Comparison of ENCODE assay signal across 12 cellular contexts in genomic region chr11:86255896-86256295, GRCh38. TPM values are rescaled to one million over a fixed set of nuclear protein-coding genes. Genes with fewer than 3 reads are reported as not detected.
A peak's percentile ranks its signal among the peaks of the same experiment; 100 is the strongest.
DNase-seq lines count a peak whose midpoint lies in the region; ATAC-seq and TF ChIP-seq lines count a peak whose summit lies in the region.
"Had no signal": no experiment of that assay in that cellular context is flagged by ENCODE, and none has a peak within 500 bp of the region (broad histone marks: within the 10 kb centered on the region; RNA-seq: fewer than 3 reads in every experiment).

No MANE protein-coding gene starts in this region.

- CTCF ChIA-PET in activated CD4-positive, alpha-beta memory T cell treated with anti-CD3 and anti-CD28 coated beads for 36 hours (lab: Charles Lee), result interaction anchor here (1.5 to 1.9 kb wide), 2 partner anchors 31 to 62 kb away, joined by 3 to 5 read pairs; no protein-coding TSS in a partner anchor
- CTCF ChIA-PET in activated CD4-positive, alpha-beta memory T cell treated with anti-CD3 and anti-CD28 coated beads, Interleukin-2, amount 10 ng/mL, durations not matched to agents 7 days and 5 days (lab: Charles Lee), result interaction anchor here (1.3 to 1.4 kb wide), 2 partner anchors 19 to 29 kb away, joined by 3 to 4 read pairs; no protein-coding TSS in a partner anchor

- DNase-seq in activated CD4-positive, alpha-beta memory T cell treated with anti-CD3 and anti-CD28 coated beads for 36 hours, result no peak
- no peak for DNase-seq in activated CD4-positive, alpha-beta memory T cell treated with anti-CD3 and anti-CD28 coated beads, Interleukin-2, amount 10 ng/mL, durations not matched to agents 7 days and 5 days
- DNase-seq in endodermal cell, result no peak
- DNase-seq in mesenteric fat pad (ENCODE audit: low spot score), result no peak
- no peak for DNase-seq in T-helper 17 cell
- DNase-seq in left lobe of liver (ENCODE audit: low spot score), result no peak
- DNase-seq: activated T-cell treated with anti-CD3 and anti-CD28 coated beads, Interleukin-2, amount 50 U/mL, for 48 hours; NCI-H187; stimulated activated naive CD8-positive, alpha-beta T cell treated with anti-CD3 and anti-CD28 coated beads, Interleukin-15, amount 100 ng/mL, for 72 hours had no signal

- TF ChIP-seq CTCF in endodermal cell (conservative IDR thresholded peaks at IDR 0.05), result no peak

- POLR2A ChIA-PET in activated CD4-positive, alpha-beta memory T cell treated with anti-CD3 and anti-CD28 coated beads for 36 hours (lab: Charles Lee), result interaction anchor here (0.6 to 1.2 kb wide), 2 partner anchors 12 to 30 kb away, joined by 3 to 4 read pairs; no protein-coding TSS in a partner anchor
- POLR2A ChIA-PET in activated CD4-positive, alpha-beta memory T cell treated with anti-CD3 and anti-CD28 coated beads, Interleukin-2, amount 10 ng/mL, durations not matched to agents 7 days and 5 days (lab: Charles Lee), result interaction anchor here (1.3 to 2.4 kb wide), 2 partner anchors 9 to 14 kb away, joined by 3 to 6 read pairs; no protein-coding TSS in a partner anchor

- 83 to 100% methylated on average over 1 of the region's 1 CpG for WGBS in endodermal cell (ENCODE audit: insufficient coverage in 1 of 2, insufficient read length in 1 of 2), 2 experiments

- no peak overlapping the region for H3K9ac ChIP-seq in endodermal cell (ENCODE audit: extremely low read depth, low read length, poor library complexity, severe bottlenecking)
- H3K9ac ChIP-seq: neural progenitor cell had no signal

- peaks cover 57% of the 10 kb centered on the region for H3K36me3 Mint-ChIP-seq in activated CD4-positive, alpha-beta memory T cell treated with anti-CD3 and anti-CD28 coated beads for 36 hours
- H3K36me3 Mint-ChIP-seq in activated CD4-positive, alpha-beta memory T cell treated with anti-CD3 and anti-CD28 coated beads, Interleukin-2, amount 10 ng/mL, durations not matched to agents 7 days and 5 days (ENCODE audit: low read depth), result peaks cover 65% of the 10 kb centered on the region
- H3K36me3 Mint-ChIP-seq in endodermal cell (ENCODE audit: low read depth) (peaks cover 37% of the 10 kb centered on the region), T-helper 17 cell (ENCODE audit: low read depth) (peaks cover 3% of the 10 kb centered on the region)

- no peaks in the 10 kb centered on the region for H3K9me3 ChIP-seq in endodermal cell (ENCODE audit: control insufficient read depth, low read length)
- H3K9me3 ChIP-seq in T-helper 17 cell (ENCODE audit: control insufficient read depth, low read length, poor library complexity, severe bottlenecking), result no peaks in the 10 kb centered on the region

- intact Hi-C loops in activated CD4-positive, alpha-beta memory T cell treated with anti-CD3 and anti-CD28 coated beads for 36 hours (cut with micrococcal nuclease), result loop anchor here (1.0 kb wide), 3 partner anchors 8 to 209 kb away; no protein-coding TSS in a partner anchor

- H3K27me3 Mint-ChIP-seq in activated CD4-positive, alpha-beta memory T cell treated with anti-CD3 and anti-CD28 coated beads for 36 hours, result no peaks in the 10 kb centered on the region
- no peaks in the 10 kb centered on the region for H3K27me3 Mint-ChIP-seq in activated CD4-positive, alpha-beta memory T cell treated with anti-CD3 and anti-CD28 coated beads, Interleukin-2, amount 10 ng/mL, durations not matched to agents 7 days and 5 days
- H3K27me3 Mint-ChIP-seq in endodermal cell (ENCODE audit: insufficient read depth) (no peaks in the 10 kb centered on the region), T-helper 17 cell (no peaks in the 10 kb centered on the region)
- H3K27me3 Mint-ChIP-seq: stimulated activated naive CD8-positive, alpha-beta T cell treated with anti-CD3 and anti-CD28 coated beads, Interleukin-15, amount 100 ng/mL, for 72 hours had no signal

- H3K4me3 Mint-ChIP-seq in activated CD4-positive, alpha-beta memory T cell treated with anti-CD3 and anti-CD28 coated beads for 36 hours, result no peak overlapping the region
- no peak overlapping the region for H3K4me3 Mint-ChIP-seq in activated CD4-positive, alpha-beta memory T cell treated with anti-CD3 and anti-CD28 coated beads, Interleukin-2, amount 10 ng/mL, durations not matched to agents 7 days and 5 days
- H3K4me3 Mint-ChIP-seq in endodermal cell (no peak overlapping the region), T-helper 17 cell (no peak overlapping the region)
- H3K4me3 Mint-ChIP-seq: neural progenitor cell; stimulated activated naive CD8-positive, alpha-beta T cell treated with anti-CD3 and anti-CD28 coated beads, Interleukin-15, amount 100 ng/mL, for 72 hours had no signal

- peak overlapping the region; percentile 68 for H3K27ac Mint-ChIP-seq in activated CD4-positive, alpha-beta memory T cell treated with anti-CD3 and anti-CD28 coated beads for 36 hours
- no peak overlapping the region for H3K27ac Mint-ChIP-seq in activated CD4-positive, alpha-beta memory T cell treated with anti-CD3 and anti-CD28 coated beads, Interleukin-2, amount 10 ng/mL, durations not matched to agents 7 days and 5 days
- H3K27ac Mint-ChIP-seq in endodermal cell, result peak overlapping the region; percentile 26
- no peak overlapping the region for H3K27ac Mint-ChIP-seq in T-helper 17 cell
- H3K27ac Mint-ChIP-seq: neural progenitor cell had no signal

- H3K4me1 Mint-ChIP-seq in activated CD4-positive, alpha-beta memory T cell treated with anti-CD3 and anti-CD28 coated beads for 36 hours (ENCODE audit: low read depth), result peaks cover 56% of the 10 kb centered on the region
- peaks cover 46% of the 10 kb centered on the region for H3K4me1 Mint-ChIP-seq in activated CD4-positive, alpha-beta memory T cell treated with anti-CD3 and anti-CD28 coated beads, Interleukin-2, amount 10 ng/mL, durations not matched to agents 7 days and 5 days
- no peaks in the 10 kb centered on the region for H3K4me1 Mint-ChIP-seq in endodermal cell
- H3K4me1 Mint-ChIP-seq in T-helper 17 cell, result peaks cover 8% of the 10 kb centered on the region
- H3K4me1 Mint-ChIP-seq: neural progenitor cell had no signal

- no peaks in the 10 kb centered on the region for H3K9me3 Mint-ChIP-seq in activated CD4-positive, alpha-beta memory T cell treated with anti-CD3 and anti-CD28 coated beads for 36 hours
- no peaks in the 10 kb centered on the region for H3K9me3 Mint-ChIP-seq in activated CD4-positive, alpha-beta memory T cell treated with anti-CD3 and anti-CD28 coated beads, Interleukin-2, amount 10 ng/mL, durations not matched to agents 7 days and 5 days
- H3K9me3 Mint-ChIP-seq in endodermal cell, result no peaks in the 10 kb centered on the region
- H3K9me3 Mint-ChIP-seq: neural progenitor cell; stimulated activated naive CD8-positive, alpha-beta T cell treated with anti-CD3 and anti-CD28 coated beads, Interleukin-15, amount 100 ng/mL, for 72 hours had no signal

- H3K27ac ChIP-seq in endodermal cell (ENCODE audit: low read depth, low read length), result no peak overlapping the region
- H3K27ac ChIP-seq: neural progenitor cell had no signal

- ATAC-seq in GM21390 (IDR thresholded peaks at IDR 0.05; ENCODE audit: unreplicated experiment), result peak; percentile 94
- peak; percentile 78 for ATAC-seq in HG03060 (IDR thresholded peaks at IDR 0.05; ENCODE audit: low read depth, unreplicated experiment)
- ATAC-seq in T-helper 17 cell, result no peak
- ATAC-seq in left lobe of liver, result no peak
- ATAC-seq: stimulated activated naive CD8-positive, alpha-beta T cell treated with anti-CD3 and anti-CD28 coated beads, Interleukin-15, amount 100 ng/mL, for 72 hours had no signal

- no peaks in the 10 kb centered on the region for H3K27me3 ChIP-seq in endodermal cell (ENCODE audit: control insufficient read depth, insufficient read depth, low read length, poor library complexity, severe bottlenecking)
- H3K27me3 ChIP-seq: neural progenitor cell had no signal

- peaks cover 60% of the 10 kb centered on the region for H3K36me3 ChIP-seq in endodermal cell (ENCODE audit: control insufficient read depth, insufficient read depth, low read length)

- H3K4me3 ChIP-seq in endodermal cell (ENCODE audit: low read length), result no peak overlapping the region
- H3K4me3 ChIP-seq: neural progenitor cell had no signal

- no peaks in the 10 kb centered on the region for H3K4me1 ChIP-seq in endodermal cell (ENCODE audit: control insufficient read depth, insufficient read depth, low read length)
- H3K4me1 ChIP-seq: neural progenitor cell had no signal

RNA-seq across cellular contexts. Expression of gene EED, which starts 11.3 kb away (rescaled TPM):
- total RNA-seq in activated CD4-positive, alpha-beta memory T cell treated with anti-CD3 and anti-CD28 coated beads for 36 hours, result 100 to 1,000 TPM; 170 TPM
- total RNA-seq in activated CD4-positive, alpha-beta memory T cell treated with anti-CD3 and anti-CD28 coated beads, Interleukin-2, amount 10 ng/mL, durations not matched to agents 7 days and 5 days, result 10 to 100 TPM; 63.9 to 66.9 TPM
- total RNA-seq in endodermal cell, result 10 to 100 TPM; 29.2 to 39.2 TPM
- 37.4 TPM for polyA plus RNA-seq in endodermal cell (2013, experiment 1 of 2)
- 37.5 TPM for polyA plus RNA-seq in endodermal cell (2013, experiment 2 of 2)
- total RNA-seq in mesenteric fat pad, result 13.5 TPM
- 10 to 100 TPM; 48.7 to 50.7 TPM for total RNA-seq in T-helper 17 cell
- total RNA-seq in left lobe of liver, result 7.5 TPM

RNA-seq across cellular contexts. Expression of gene HIKESHI, which starts 46.1 kb away (rescaled TPM):
- total RNA-seq in activated CD4-positive, alpha-beta memory T cell treated with anti-CD3 and anti-CD28 coated beads for 36 hours, result 10 to 100 TPM; 53.1 to 55.1 TPM
- total RNA-seq in activated CD4-positive, alpha-beta memory T cell treated with anti-CD3 and anti-CD28 coated beads, Interleukin-2, amount 10 ng/mL, durations not matched to agents 7 days and 5 days, result 10 to 100 TPM; 40.6 to 44.5 TPM
- total RNA-seq in endodermal cell (10 to 100 TPM; 67.5 to 76.3 TPM), mesenteric fat pad (29.2 TPM), T-helper 17 cell (10 to 100 TPM; 17.7 to 23.9 TPM), left lobe of liver (11.5 TPM)
- 88.8 TPM for polyA plus RNA-seq in endodermal cell (2013, experiment 1 of 2)
- polyA plus RNA-seq in endodermal cell (2013, experiment 2 of 2), result 72.0 TPM

Comparison
In these comparisons a context has a peak if more than half of its experiments do, and no peak if none do; other contexts are left out.
1. H3K27ac Mint-ChIP-seq: peak in activated CD4-positive, alpha-beta memory T cell treated with anti-CD3 and anti-CD28 coated beads for 36 hours (single experiment) and endodermal cell (single experiment); none in activated CD4-positive, alpha-beta memory T cell treated with anti-CD3 and anti-CD28 coated beads, Interleukin-2, amount 10 ng/mL, durations not matched to agents 7 days and 5 days (single experiment) and T-helper 17 cell (single experiment).
2. ATAC-seq: peak in GM21390 (single experiment) and HG03060 (single experiment); none in T-helper 17 cell (single experiment) and left lobe of liver (single experiment).